Comparison of ENCODE assay signal across 11 cellular contexts in the genomic region with DNA sequence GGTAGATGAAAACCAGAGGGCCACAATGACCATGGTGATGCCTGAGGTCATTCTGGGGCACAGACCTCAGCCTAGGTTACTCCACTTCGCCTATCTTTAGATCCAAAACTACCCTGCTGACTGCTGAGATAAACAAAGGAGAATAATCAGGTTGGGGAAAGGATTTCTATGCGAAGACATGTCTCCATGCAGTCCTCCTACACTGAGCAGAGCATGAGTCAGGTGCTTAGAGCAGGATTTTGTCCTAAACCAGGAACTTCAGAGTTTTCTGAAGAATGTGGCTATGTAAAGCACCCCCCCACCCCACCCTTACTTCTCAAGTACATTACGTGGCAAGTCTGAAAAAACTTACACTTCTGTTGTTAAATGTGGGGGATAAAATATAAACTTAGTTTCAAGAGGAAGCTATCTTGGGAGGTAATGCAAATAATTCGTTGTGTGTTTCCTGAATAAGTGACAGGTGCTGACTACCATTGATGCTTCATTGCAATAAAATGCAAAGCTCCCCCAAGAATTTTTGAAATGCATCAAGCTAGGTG. TPM values are rescaled to one million over a fixed set of nuclear protein-coding genes. Genes with fewer than 3 reads are reported as not detected.
DNase-seq lines count a peak whose midpoint lies in the region; ATAC-seq and TF ChIP-seq lines count a peak whose summit lies in the region.
"Had no signal": no experiment of that assay in that cellular context is flagged by ENCODE, and none has a peak within 500 bp of the region (broad histone marks: within the 10 kb centered on the region; RNA-seq: fewer than 3 reads in every experiment).

No MANE protein-coding gene starts in this region.

- no peak overlapping the region for H3K9ac ChIP-seq in mesenchymal stem cell (ENCODE audit: low read length)

- H3K79me1 ChIP-seq in mesenchymal stem cell (replicated peaks; ENCODE audit: low read length, poor library complexity, severe bottlenecking) = peaks cover 7% of the 10 kb centered on the region

- no peak overlapping the region for H2BK5ac ChIP-seq in mesenchymal stem cell (ENCODE audit: low read depth, low read length, poor library complexity, severe bottlenecking)

- no peak overlapping the region for H3K27ac ChIP-seq in foreskin keratinocyte
- H3K27ac ChIP-seq in mesenchymal stem cell (ENCODE audit: low read length, poor library complexity, severe bottlenecking) = no peak overlapping the region

- H2BK15ac ChIP-seq in mesenchymal stem cell (ENCODE audit: low read depth, poor library complexity, severe bottlenecking) = no peak overlapping the region

- no peak overlapping the region for H4K8ac ChIP-seq in mesenchymal stem cell (ENCODE audit: low read length)

- WGBS in mesenchymal stem cell = 13% methylated on average over 3 of the region's 4 CpGs

- no peak overlapping the region for H3K4me3 ChIP-seq in GM12864 (ENCODE audit: low read depth, low read length)
- no peak overlapping the region for H3K4me3 ChIP-seq in mesenchymal stem cell (ENCODE audit: insufficient read depth in 1 of 2, low read depth in 1 of 2, low read length in 2 of 2)

- no peak overlapping the region for H3K18ac ChIP-seq in mesenchymal stem cell (ENCODE audit: low read depth in 1 of 2, low read length in 2 of 2)

- DNase-seq in GM12864 (ENCODE audit: low read depth) (peak; percentile 75), foreskin keratinocyte (peak; percentile 32 to 62), ecto neural progenitor cell (ENCODE audit: low spot score) (no peak), superior temporal gyrus (ENCODE audit: extremely low spot score) (no peak), mesenchymal stem cell (no peak), G401 (ENCODE audit: low spot score) (no peak)
- DNase-seq: DMS79, NCI-H2171, T1000 had no signal

- H2AK5ac ChIP-seq in mesenchymal stem cell (ENCODE audit: low read length, severe bottlenecking) = no peak overlapping the region

- in situ Hi-C loops in G401 (cut with HindIII; ENCODE audit: low sequenced_read_pairs) = no loop called here

- no peak overlapping the region for H3K4me2 ChIP-seq in mesenchymal stem cell (ENCODE audit: low read length, poor library complexity, severe bottlenecking)

- H3K23ac ChIP-seq in mesenchymal stem cell (ENCODE audit: low read length in 2 of 2) = no peak overlapping the region

- no peak overlapping the region for H2AFZ ChIP-seq in mesenchymal stem cell (ENCODE audit: low read depth, low read length)

- peaks cover 0 to 29% of the 10 kb centered on the region in 2 experiments for H3K36me3 ChIP-seq in mesenchymal stem cell (ENCODE audit: control insufficient read depth in 1 of 2, insufficient read depth in 2 of 2, low read depth in 1 of 2, low read length in 2 of 2)

- H3K14ac ChIP-seq in mesenchymal stem cell (ENCODE audit: low read length in 2 of 2) = no peak overlapping the region

- H2BK12ac ChIP-seq in mesenchymal stem cell (ENCODE audit: low read length in 2 of 2) = no peak overlapping the region

- H3K27me3 ChIP-seq in foreskin keratinocyte (no peaks in the 10 kb centered on the region), mesenchymal stem cell (ENCODE audit: control insufficient read depth in 1 of 2, insufficient read depth in 1 of 2, low read length in 2 of 2) (no peaks in the 10 kb centered on the region)

- peaks cover 28% of the 10 kb centered on the region for H3K4me1 ChIP-seq in foreskin keratinocyte
- peaks cover 6% of the 10 kb centered on the region for H3K4me1 ChIP-seq in mesenchymal stem cell (ENCODE audit: control insufficient read depth, insufficient read depth, low read depth, low read length)

- H4K91ac ChIP-seq in mesenchymal stem cell (ENCODE audit: low read length) = no peak overlapping the region

- no peak overlapping the region for H2BK120ac ChIP-seq in mesenchymal stem cell (ENCODE audit: low read depth, low read length)

- no peaks in the 10 kb centered on the region for H3K9me3 ChIP-seq in mesenchymal stem cell (ENCODE audit: control insufficient read depth, low read length)

- TF ChIP-seq CTCF in GM12864 (IDR thresholded peaks at IDR 0.05; ENCODE audit: low read depth, low read length, missing control alignments) = no peak
- no peak for TF ChIP-seq CTCF in foreskin keratinocyte (conservative IDR thresholded peaks at IDR 0.05)

- ATAC-seq in GM21529 (IDR thresholded peaks at IDR 0.05; ENCODE audit: unreplicated experiment) = peak; percentile 69
- peak; percentile 49 for ATAC-seq in HG03460 (IDR thresholded peaks at IDR 0.05; ENCODE audit: unreplicated experiment)
- ATAC-seq in foreskin keratinocyte = peak; percentile 92

- H3K4ac ChIP-seq in mesenchymal stem cell (ENCODE audit: low read depth in 1 of 2, low read length in 2 of 2) = no peak overlapping the region

RNA-seq across cellular contexts. Expression of a gene that starts 19.4 kb away (rescaled TPM):
- 21.9 and 22.9 TPM in 2 replicates for total RNA-seq in foreskin keratinocyte
- 9.2 and 10.8 TPM in 2 replicates for polyA plus RNA-seq in foreskin keratinocyte
- 15.2 TPM for polyA plus RNA-seq in mesenchymal stem cell (2013, experiment 1 of 2)
- 15.5 TPM for polyA plus RNA-seq in mesenchymal stem cell (2013, experiment 2 of 2)
- total RNA-seq in G401 (2014; rRNA removed; shearing (Covaris generic)) = not detected in 2 replicates

Comparison
In these comparisons a context has a peak if more than half of its experiments do, and no peak if none do; other contexts are left out.
1. DNase-seq: peak in GM12864 (single experiment) and foreskin keratinocyte (2 of 2); none in ecto neural progenitor cell (single experiment), superior temporal gyrus (single experiment), mesenchymal stem cell (single experiment) and G401 (single experiment).
2. RNA of a gene that starts 19.4 kb away (total RNA-seq): 21.9 to 22.9 TPM in foreskin keratinocyte; not detected in G401; every median in the first group is over 10 times any median in the second.
3. Peak in every context shown above with its lines, with median percentiles within 50 percentile points of each other: ATAC-seq.